In the genomic region with DNA sequence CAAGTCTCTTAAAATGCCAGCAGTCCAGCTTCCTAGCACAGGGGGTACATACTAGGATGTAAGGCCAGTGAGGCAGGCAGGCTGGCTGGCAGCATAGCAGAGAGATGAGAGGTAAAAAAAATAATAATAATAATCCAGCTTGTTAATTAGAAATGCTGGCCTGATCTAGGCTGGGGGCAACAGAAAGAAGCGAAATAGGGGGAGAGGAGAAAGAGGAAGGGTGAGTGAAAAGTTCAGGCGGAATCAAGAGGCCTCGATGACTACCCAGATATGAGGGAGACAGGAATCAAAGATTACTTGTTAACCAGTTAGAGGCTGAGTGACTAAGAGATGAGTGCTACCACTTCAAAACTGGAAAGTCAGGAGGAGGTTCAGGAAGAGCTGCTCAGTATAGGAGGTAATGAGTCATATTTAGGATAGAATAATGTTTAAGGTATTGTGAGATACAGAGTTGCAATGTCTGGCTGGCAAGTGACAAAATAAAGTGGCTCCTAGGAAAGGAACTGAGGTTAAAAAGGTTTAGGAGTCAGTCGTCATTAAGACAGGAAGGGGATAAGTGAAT, we compare ENCODE assay signal across 11 cellular contexts. TPM values are rescaled to one million over a fixed set of nuclear protein-coding genes. Genes with fewer than 3 reads are reported as not detected.
DNase-seq lines count a peak whose midpoint lies in the region; ATAC-seq and TF ChIP-seq lines count a peak whose summit lies in the region.
"Had no signal": no experiment of that assay in that cellular context is flagged by ENCODE, and none has a peak within 500 bp of the region (broad histone marks: within the 10 kb centered on the region; RNA-seq: fewer than 3 reads in every experiment).

No MANE protein-coding gene starts in this region.

- peaks cover 10% of the 10 kb centered on the region for H3K4me1 Mint-ChIP-seq in glutamatergic neuron (ENCODE audit: low read depth, unreplicated experiment)

- H3K9me3 Mint-ChIP-seq in glutamatergic neuron (ENCODE audit: unreplicated experiment) = peaks cover 2% of the 10 kb centered on the region

- no peak for TF ChIP-seq CTCF in fibroblast of the aortic adventitia (IDR thresholded peaks at IDR 0.05; ENCODE audit: insufficient read depth, low read length)
- no peak for TF ChIP-seq CTCF in glutamatergic neuron (IDR thresholded peaks at IDR 0.05; ENCODE audit: partially characterized antibody, unreplicated experiment)

- H3K4me3 Mint-ChIP-seq in glutamatergic neuron (ENCODE audit: unreplicated experiment) = no peak overlapping the region

- H3K27me3 Mint-ChIP-seq in glutamatergic neuron (ENCODE audit: unreplicated experiment) = no peaks in the 10 kb centered on the region

- DNase-seq in stimulated activated CD4-positive, alpha-beta T cell treated with anti-CD3 and anti-CD28 coated beads, Interleukin-4, amount 100 ng/mL, for 24 hours = peak; percentile 15
- DNase-seq in stimulated activated CD4-positive, alpha-beta T cell treated with anti-CD3 and anti-CD28 coated beads, Interleukin-12 subunit alpha, Interleukin-12 subunit beta, amount 100 ng/mL, for 4 hours = no peak
- DNase-seq in SW480 (ENCODE audit: low spot score) = peak; percentile 71
- peak; percentile 59 for DNase-seq in fibroblast of the aortic adventitia (ENCODE audit: low read depth)
- DNase-seq in activated gamma-delta T cell (lab: John Stamatoyannopoulos, UW) = no peak
- no peak for DNase-seq in glutamatergic neuron
- no peak for DNase-seq in T1000 (lab: John Stamatoyannopoulos, UW)
- DNase-seq: adrenal gland, COR-L47, right cardiac atrium had no signal

- no peaks in the 10 kb centered on the region for H3K36me3 Mint-ChIP-seq in glutamatergic neuron (ENCODE audit: unreplicated experiment)

- no peak overlapping the region for H3K27ac Mint-ChIP-seq in glutamatergic neuron (ENCODE audit: unreplicated experiment)

- H3K4me3 ChIP-seq in fibroblast of the aortic adventitia (ENCODE audit: low read depth, low read length) = no peak overlapping the region
- H3K4me3 ChIP-seq: adrenal gland had no signal

- ATAC-seq in HG03175 (IDR thresholded peaks at IDR 0.05; ENCODE audit: unreplicated experiment) = no peak
- ATAC-seq: right cardiac atrium had no signal

RNA-seq across cellular contexts. Expression of a gene that starts 2.8 kb away (rescaled TPM):
- total RNA-seq in fibroblast of the aortic adventitia (ENCODE audit: low replicate concordance) = 10.7 and 16.3 TPM in 2 replicates
- 6.4 TPM for total RNA-seq in glutamatergic neuron (ENCODE audit: unreplicated experiment)

RNA-seq across cellular contexts. Expression of a gene that starts 28.2 kb away (rescaled TPM):
- total RNA-seq in fibroblast of the aortic adventitia (ENCODE audit: low replicate concordance) = 0.36 and 0.90 TPM in 2 replicates
- 0.81 TPM for total RNA-seq in glutamatergic neuron (ENCODE audit: unreplicated experiment)

Comparison
In these comparisons a context has a peak if more than half of its experiments do, and no peak if none do; other contexts are left out.
1. DNase-seq: peak in stimulated activated CD4-positive, alpha-beta T cell treated with anti-CD3 and anti-CD28 coated beads, Interleukin-4, amount 100 ng/mL, for 24 hours (single experiment), SW480 (single experiment) and fibroblast of the aortic adventitia (single experiment); none in stimulated activated CD4-positive, alpha-beta T cell treated with anti-CD3 and anti-CD28 coated beads, Interleukin-12 subunit alpha, Interleukin-12 subunit beta, amount 100 ng/mL, for 4 hours (single experiment), activated gamma-delta T cell (single experiment), glutamatergic neuron (single experiment) and T1000 (single experiment).